ENCODE assay signal across 1 cellular context in the genomic region with DNA sequence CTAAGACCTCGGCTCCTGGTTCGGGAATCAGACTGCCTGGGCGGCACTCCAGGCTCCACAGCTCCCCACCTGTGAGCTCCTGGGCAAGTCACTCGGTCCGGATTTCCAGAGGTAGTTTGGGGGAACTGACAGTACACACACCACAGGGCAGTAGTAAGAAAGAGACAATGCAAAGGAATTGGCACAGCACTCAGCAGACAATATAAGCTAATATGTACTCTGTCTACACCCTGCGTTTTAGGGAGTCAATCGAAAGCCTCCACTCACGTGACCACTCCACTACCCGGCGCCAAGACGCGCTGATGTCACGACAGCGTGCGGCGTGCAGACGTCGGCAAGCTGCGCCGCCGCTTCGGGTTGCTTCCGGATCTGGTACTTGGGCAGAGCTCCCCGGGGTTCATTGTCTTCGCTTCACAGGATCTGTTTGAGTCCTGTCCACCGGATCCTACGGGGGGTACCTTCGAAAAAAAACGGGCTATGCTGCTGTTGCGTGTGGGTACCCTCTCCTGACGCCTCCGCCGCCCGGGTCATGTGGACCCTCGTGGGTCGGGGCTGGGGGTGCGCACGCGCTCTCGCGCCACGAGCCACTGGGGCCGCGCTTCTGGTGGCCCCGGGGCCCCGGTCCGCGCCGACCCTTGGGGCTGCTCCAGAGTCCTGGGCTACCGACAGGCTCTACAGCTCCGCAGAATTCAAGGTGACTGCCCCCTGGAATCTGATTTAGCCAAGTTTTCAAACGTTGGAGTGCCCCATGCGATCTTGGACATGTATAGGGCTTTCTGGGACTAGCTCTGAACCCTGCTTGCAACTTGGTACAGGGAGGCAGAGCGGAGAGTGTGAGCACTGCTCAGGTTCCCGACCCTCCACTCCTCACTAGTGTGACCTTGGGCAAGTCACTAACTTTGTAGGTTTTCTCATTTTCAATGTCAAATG.
TF ChIP-seq lines count a peak whose summit lies in the region.

A gene with protein sequence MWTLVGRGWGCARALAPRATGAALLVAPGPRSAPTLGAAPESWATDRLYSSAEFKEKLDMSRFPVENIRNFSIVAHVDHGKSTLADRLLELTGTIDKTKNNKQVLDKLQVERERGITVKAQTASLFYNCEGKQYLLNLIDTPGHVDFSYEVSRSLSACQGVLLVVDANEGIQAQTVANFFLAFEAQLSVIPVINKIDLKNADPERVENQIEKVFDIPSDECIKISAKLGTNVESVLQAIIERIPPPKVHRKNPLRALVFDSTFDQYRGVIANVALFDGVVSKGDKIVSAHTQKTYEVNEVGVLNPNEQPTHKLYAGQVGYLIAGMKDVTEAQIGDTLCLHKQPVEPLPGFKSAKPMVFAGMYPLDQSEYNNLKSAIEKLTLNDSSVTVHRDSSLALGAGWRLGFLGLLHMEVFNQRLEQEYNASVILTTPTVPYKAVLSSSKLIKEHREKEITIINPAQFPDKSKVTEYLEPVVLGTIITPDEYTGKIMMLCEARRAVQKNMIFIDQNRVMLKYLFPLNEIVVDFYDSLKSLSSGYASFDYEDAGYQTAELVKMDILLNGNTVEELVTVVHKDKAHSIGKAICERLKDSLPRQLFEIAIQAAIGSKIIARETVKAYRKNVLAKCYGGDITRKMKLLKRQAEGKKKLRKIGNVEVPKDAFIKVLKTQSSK (plus strand): TSS at position 327 of the 930 bp plus-strand sequence. CDS start 203 bp downstream, at position 530.

TF ChIP-seq in HepG2, 621 proteins besides CTCF, POLR2A, EP300 and RAD21 (continued from another document and continues in another):
- TF ChIP-seq, protein P1, sequence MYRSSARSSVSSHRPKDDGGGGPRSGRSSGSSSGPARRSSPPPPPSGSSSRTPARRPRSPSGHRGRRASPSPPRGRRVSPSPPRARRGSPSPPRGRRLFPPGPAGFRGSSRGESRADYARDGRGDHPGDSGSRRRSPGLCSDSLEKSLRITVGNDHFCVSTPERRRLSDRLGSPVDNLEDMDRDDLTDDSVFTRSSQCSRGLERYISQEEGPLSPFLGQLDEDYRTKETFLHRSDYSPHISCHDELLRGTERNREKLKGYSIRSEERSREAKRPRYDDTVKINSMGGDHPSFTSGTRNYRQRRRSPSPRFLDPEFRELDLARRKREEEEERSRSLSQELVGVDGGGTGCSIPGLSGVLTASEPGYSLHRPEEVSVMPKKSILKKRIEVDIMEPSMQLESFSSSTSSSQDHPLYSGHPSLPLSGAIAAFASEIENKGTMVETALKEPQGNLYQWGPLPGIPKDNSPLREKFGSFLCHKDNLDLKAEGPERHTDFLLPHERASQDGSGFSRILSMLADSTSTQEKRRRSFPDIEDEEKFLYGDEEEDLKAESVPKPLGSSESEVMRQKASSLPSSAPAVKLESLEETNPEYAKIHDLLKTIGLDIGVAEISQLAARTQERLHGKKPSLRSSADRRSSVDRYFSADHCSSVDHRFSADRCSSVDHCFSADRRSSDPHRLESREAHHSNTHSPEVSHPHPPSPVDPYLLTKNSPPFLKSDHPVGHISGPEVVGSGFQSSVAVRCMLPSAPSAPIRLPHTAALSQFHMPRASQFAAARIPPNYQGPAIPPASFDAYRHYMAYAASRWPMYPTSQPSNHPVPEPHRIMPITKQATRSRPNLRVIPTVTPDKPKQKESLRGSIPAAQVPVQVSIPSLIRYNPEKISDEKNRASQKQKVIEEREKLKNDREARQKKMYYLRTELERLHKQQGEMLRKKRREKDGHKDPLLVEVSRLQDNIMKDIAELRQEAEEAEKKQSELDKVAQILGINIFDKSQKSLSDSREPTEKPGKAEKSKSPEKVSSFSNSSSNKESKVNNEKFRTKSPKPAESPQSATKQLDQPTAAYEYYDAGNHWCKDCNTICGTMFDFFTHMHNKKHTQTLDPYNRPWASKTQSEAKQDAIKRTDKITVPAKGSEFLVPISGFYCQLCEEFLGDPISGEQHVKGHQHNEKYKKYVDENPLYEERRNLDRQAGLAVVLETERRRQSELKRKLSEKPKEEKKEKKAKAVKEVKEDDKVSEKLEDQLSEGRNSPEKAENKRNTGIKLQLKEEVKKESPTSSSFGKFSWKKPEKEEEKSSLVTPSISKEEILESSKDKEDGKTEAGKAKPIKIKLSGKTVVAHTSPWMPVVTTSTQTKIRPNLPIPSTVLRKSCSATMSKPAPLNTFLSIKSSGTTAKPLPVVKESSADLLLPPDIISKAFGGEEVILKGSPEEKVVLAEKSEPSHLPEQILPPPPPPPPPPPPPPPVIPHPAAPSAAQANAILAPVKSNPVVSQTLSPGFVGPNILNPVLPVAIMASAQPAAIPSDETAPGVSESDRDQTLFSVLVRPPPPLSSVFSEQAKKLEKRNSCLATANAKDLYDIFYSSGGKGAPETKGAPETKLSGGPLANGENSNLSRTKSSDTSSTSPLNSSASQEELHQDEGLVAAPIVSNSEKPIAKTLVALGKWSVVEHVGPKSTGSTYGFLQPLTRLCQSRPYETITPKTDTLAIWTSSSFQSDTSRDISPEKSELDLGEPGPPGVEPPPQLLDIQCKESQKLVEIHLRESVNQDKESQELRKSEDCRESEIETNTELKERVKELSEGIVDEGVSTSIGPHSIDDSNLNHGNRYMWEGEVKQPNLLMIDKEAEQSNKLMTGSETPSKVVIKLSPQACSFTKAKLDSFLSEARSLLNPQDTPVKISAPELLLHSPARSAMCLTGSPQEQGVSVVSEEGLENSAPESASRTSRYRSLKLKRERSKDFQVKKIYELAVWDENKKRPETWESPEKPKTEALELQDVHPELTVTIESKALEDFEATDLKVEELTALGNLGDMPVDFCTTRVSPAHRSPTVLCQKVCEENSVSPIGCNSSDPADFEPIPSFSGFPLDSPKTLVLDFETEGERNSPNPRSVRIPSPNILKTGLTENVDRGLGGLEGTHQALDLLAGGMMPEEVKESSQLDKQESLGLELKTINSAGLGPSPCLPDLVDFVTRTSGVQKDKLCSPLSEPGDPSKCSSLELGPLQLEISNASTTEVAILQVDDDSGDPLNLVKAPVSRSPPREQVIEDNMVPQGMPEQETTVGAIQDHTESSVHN (CRISPR knock-in tag; IDR thresholded peaks at IDR 0.05) = no peak
- TF ChIP-seq MEIS1 (CRISPR knock-in tag; IDR thresholded peaks at IDR 0.05; ENCODE audit: borderline replicate concordance) (0 out of 2 replicates have a peak, but pooled peaks have one; percentile 47), SP140L (CRISPR knock-in tag; IDR thresholded peaks at IDR 0.05; ENCODE audit: borderline replicate concordance) (no peak), ISX (CRISPR knock-in tag; conservative IDR thresholded peaks at IDR 0.05) (no peak), TCF7 (IDR thresholded peaks at IDR 0.05; ENCODE audit: low read depth) (no peak), HNRNPK (IDR thresholded peaks at IDR 0.05; ENCODE audit: low read depth, low read length, poor library complexity, severe bottlenecking) (no peak), ZNF577 (CRISPR knock-in tag; IDR thresholded peaks at IDR 0.05; ENCODE audit: borderline replicate concordance, low read depth) (no peak), PAX8 (CRISPR knock-in tag; IDR thresholded peaks at IDR 0.05; ENCODE audit: borderline replicate concordance) (0 out of 2 replicates have a peak, but pooled peaks have one; percentile 48), ZNF34 (CRISPR knock-in tag; IDR thresholded peaks at IDR 0.05; ENCODE audit: borderline replicate concordance) (peak; percentile 43; the same call in 1 of the 2 replicates), KMT2B (CRISPR knock-in tag; IDR thresholded peaks at IDR 0.05) (peak; percentile 96), CHCHD3 (CRISPR knock-in tag; IDR thresholded peaks at IDR 0.05) (0 out of 2 replicates have a peak, but pooled peaks have one; percentile 72), MAZ (IDR thresholded peaks at IDR 0.05; ENCODE audit: borderline replicate concordance, low read depth, low read length) (peak; percentile 20; the same call in 1 of the 2 replicates), MAZ (CRISPR knock-in tag; IDR thresholded peaks at IDR 0.05; ENCODE audit: low read depth) (peak; percentile 63; the same call in 1 of the 2 replicates), NRL (CRISPR knock-in tag; IDR thresholded peaks at IDR 0.05; ENCODE audit: borderline replicate concordance) (peak; percentile 93), ZNF619 (CRISPR knock-in tag; IDR thresholded peaks at IDR 0.05) (no peak), ADNP (CRISPR knock-in tag; IDR thresholded peaks at IDR 0.05) (no peak)
- TF ChIP-seq, protein P2, sequence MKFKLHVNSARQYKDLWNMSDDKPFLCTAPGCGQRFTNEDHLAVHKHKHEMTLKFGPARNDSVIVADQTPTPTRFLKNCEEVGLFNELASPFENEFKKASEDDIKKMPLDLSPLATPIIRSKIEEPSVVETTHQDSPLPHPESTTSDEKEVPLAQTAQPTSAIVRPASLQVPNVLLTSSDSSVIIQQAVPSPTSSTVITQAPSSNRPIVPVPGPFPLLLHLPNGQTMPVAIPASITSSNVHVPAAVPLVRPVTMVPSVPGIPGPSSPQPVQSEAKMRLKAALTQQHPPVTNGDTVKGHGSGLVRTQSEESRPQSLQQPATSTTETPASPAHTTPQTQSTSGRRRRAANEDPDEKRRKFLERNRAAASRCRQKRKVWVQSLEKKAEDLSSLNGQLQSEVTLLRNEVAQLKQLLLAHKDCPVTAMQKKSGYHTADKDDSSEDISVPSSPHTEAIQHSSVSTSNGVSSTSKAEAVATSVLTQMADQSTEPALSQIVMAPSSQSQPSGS (CRISPR knock-in tag; IDR thresholded peaks at IDR 0.05) = peak; percentile 85
- TF ChIP-seq, protein P3, sequence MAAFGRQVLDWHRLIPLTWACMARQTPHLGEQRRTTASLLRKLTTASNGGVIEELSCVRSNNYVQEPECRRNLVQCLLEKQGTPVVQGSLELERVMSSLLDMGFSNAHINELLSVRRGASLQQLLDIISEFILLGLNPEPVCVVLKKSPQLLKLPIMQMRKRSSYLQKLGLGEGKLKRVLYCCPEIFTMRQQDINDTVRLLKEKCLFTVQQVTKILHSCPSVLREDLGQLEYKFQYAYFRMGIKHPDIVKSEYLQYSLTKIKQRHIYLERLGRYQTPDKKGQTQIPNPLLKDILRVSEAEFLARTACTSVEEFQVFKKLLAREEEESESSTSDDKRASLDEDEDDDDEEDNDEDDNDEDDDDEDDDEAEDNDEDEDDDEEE (CRISPR knock-in tag; IDR thresholded peaks at IDR 0.05) = no peak
- TF ChIP-seq, protein P4, sequence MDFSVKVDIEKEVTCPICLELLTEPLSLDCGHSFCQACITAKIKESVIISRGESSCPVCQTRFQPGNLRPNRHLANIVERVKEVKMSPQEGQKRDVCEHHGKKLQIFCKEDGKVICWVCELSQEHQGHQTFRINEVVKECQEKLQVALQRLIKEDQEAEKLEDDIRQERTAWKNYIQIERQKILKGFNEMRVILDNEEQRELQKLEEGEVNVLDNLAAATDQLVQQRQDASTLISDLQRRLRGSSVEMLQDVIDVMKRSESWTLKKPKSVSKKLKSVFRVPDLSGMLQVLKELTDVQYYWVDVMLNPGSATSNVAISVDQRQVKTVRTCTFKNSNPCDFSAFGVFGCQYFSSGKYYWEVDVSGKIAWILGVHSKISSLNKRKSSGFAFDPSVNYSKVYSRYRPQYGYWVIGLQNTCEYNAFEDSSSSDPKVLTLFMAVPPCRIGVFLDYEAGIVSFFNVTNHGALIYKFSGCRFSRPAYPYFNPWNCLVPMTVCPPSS (IDR thresholded peaks at IDR 0.05) = no peak
- TF ChIP-seq, protein P5, sequence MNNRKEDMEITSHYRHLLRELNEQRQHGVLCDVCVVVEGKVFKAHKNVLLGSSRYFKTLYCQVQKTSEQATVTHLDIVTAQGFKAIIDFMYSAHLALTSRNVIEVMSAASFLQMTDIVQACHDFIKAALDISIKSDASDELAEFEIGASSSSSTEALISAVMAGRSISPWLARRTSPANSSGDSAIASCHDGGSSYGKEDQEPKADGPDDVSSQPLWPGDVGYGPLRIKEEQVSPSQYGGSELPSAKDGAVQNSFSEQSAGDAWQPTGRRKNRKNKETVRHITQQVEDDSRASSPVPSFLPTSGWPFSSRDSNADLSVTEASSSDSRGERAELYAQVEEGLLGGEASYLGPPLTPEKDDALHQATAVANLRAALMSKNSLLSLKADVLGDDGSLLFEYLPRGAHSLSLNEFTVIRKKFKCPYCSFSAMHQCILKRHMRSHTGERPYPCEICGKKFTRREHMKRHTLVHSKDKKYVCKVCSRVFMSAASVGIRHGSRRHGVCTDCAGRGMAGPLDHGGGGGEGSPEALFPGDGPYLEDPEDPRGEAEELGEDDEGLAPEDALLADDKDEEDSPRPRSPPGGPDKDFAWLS (CRISPR knock-in tag; IDR thresholded peaks at IDR 0.05; ENCODE audit: borderline replicate concordance) = no peak
- TF ChIP-seq, protein P6, sequence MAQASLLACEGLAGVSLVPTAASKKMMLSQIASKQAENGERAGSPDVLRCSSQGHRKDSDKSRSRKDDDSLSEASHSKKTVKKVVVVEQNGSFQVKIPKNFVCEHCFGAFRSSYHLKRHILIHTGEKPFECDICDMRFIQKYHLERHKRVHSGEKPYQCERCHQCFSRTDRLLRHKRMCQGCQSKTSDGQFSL (CRISPR knock-in tag; IDR thresholded peaks at IDR 0.05) = peak; percentile 85
- TF ChIP-seq, protein P7, sequence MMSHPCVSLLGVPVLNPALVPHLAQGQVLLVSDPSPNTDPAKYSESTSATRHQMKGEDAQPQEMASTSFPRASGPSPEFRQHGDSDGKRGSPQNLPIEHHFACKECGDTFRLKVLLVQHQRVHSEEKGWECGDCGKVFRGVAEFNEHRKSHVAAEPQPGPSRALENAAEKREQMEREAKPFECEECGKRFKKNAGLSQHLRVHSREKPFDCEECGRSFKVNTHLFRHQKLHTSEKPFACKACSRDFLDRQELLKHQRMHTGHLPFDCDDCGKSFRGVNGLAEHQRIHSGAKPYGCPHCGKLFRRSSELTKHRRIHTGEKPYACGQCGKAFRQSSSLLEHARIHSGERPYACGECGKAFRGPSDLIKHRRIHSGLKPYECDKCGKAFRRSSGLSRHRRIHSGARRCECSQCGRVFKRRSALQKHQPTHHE (CRISPR knock-in tag; IDR thresholded peaks at IDR 0.05; ENCODE audit: borderline replicate concordance) = peak; percentile 32; the same call in 1 of the 2 replicates
- TF ChIP-seq, protein P8, sequence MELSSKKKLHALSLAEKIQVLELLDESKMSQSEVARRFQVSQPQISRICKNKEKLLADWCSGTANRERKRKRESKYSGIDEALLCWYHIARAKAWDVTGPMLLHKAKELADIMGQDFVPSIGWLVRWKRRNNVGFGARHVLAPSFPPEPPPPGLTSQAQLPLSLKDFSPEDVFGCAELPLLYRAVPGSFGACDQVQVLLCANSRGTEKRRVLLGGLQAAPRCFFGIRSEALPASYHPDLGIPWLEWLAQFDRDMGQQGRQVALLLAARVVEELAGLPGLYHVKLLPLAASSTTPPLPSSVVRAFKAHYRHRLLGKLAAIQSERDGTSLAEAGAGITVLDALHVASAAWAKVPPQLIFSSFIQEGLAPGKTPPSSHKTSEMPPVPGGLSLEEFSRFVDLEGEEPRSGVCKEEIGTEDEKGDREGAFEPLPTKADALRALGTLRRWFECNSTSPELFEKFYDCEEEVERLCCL (CRISPR knock-in tag; IDR thresholded peaks at IDR 0.05; ENCODE audit: borderline replicate concordance) = no peak
- TF ChIP-seq, protein P9, sequence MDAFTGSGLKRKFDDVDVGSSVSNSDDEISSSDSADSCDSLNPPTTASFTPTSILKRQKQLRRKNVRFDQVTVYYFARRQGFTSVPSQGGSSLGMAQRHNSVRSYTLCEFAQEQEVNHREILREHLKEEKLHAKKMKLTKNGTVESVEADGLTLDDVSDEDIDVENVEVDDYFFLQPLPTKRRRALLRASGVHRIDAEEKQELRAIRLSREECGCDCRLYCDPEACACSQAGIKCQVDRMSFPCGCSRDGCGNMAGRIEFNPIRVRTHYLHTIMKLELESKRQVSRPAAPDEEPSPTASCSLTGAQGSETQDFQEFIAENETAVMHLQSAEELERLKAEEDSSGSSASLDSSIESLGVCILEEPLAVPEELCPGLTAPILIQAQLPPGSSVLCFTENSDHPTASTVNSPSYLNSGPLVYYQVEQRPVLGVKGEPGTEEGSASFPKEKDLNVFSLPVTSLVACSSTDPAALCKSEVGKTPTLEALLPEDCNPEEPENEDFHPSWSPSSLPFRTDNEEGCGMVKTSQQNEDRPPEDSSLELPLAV (CRISPR knock-in tag; conservative IDR thresholded peaks at IDR 0.05; ENCODE audit: low read depth) = no peak
